22 cellular contexts compared by ENCODE assay signal in the genomic region with DNA sequence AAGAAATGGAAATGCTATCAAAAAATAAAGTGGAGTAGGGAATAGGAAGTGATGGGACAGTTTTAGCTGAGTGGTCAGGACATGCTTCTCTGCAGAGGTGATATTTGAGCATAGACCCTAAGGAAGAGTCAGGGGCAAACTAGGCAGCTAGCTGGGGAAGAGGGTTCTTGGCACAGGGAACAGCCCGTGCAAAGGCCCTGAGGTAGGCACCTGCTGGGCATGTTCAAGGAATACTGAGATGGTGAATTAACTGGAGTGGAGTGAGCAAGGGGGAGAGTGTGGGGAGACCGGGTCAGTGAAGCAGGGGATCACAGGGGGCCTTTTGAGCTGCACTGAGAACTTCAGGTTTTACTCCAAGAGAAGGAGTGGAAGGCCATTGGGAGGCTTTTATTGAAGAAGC.
"Had no signal": no experiment of that assay in that cellular context is flagged by ENCODE, and none has a peak within 500 bp of the region (broad histone marks: within the 10 kb centered on the region; RNA-seq: fewer than 3 reads in every experiment).

No MANE protein-coding gene starts in this region.

- H3K4me3 ChIP-seq: colonic mucosa, esophagus squamous epithelium, heart right ventricle, lower lobe of right lung, pancreas, right lobe of liver, smooth muscle cell, testis, tibial artery had no signal

- H3K36me3 Mint-ChIP-seq: stimulated activated effector memory CD8-positive, alpha-beta T cell treated with anti-CD3 and anti-CD28 coated beads, Interleukin-12 subunit alpha, Interleukin-12 subunit beta, amount 100 ng/mL, for 72 hours; type B pancreatic cell had no signal

- H3K27ac Mint-ChIP-seq: dendritic cell treated with granulocyte-macrophage colony-stimulating factor and Interleukin-4, amounts not matched to agents 40 ng/mL and 50 ng/mL, for 4 days; nephron progenitor cell; stimulated activated effector memory CD8-positive, alpha-beta T cell treated with anti-CD3 and anti-CD28 coated beads, Interleukin-12 subunit alpha, Interleukin-12 subunit beta, amount 100 ng/mL, for 72 hours; type B pancreatic cell had no signal

- DNase-seq: effector memory CD4-positive, alpha-beta T cell; erythroblast; esophagus squamous epithelium; glutamatergic neuron; heart right ventricle; hippocampal formation; left ventricle myocardium superior; lower lobe of right lung; nephron progenitor cell; pancreas; right lobe of liver; stimulated activated CD4-positive, alpha-beta T cell treated with anti-CD3 and anti-CD28 coated beads, Interleukin-2, amount 100 ng/mL, for 24 hours; stimulated activated CD4-positive, alpha-beta T cell treated with anti-CD3 and anti-CD28 coated beads, Interleukin-4, amount 100 ng/mL, for 24 hours; stimulated activated naive CD8-positive, alpha-beta T cell treated with anti-CD3 and anti-CD28 coated beads, Interleukin-15, Interleukin-2, amounts not matched to agents 100 U/mL and 50 U/mL, for 24 hours; testis; tibial artery had no signal

- ATAC-seq: heart right ventricle; left ventricle myocardium superior; lower lobe of right lung; naive thymus-derived CD8-positive, alpha-beta T cell; right lobe of liver; stimulated activated effector memory CD8-positive, alpha-beta T cell treated with anti-CD3 and anti-CD28 coated beads, Interleukin-12 subunit alpha, Interleukin-12 subunit beta, amount 100 ng/mL, for 72 hours; stimulated activated naive CD8-positive, alpha-beta T cell treated with anti-CD3 and anti-CD28 coated beads, Interleukin-15, Interleukin-2, amounts not matched to agents 100 U/mL and 50 U/mL, for 24 hours had no signal

- H3K4me3 Mint-ChIP-seq: dendritic cell treated with granulocyte-macrophage colony-stimulating factor and Interleukin-4, amounts not matched to agents 40 ng/mL and 50 ng/mL, for 4 days; naive thymus-derived CD8-positive, alpha-beta T cell; nephron progenitor cell; stimulated activated effector memory CD8-positive, alpha-beta T cell treated with anti-CD3 and anti-CD28 coated beads, Interleukin-12 subunit alpha, Interleukin-12 subunit beta, amount 100 ng/mL, for 72 hours; type B pancreatic cell had no signal

- H3K27ac ChIP-seq: colonic mucosa, esophagus squamous epithelium, heart right ventricle, lower lobe of right lung, pancreas, right lobe of liver, testis, tibial artery had no signal

- H3K9me3 ChIP-seq: colonic mucosa, esophagus squamous epithelium, heart right ventricle, lower lobe of right lung, pancreas, right lobe of liver, testis, tibial artery had no signal

- H3K4me1 ChIP-seq: colonic mucosa, pancreas, testis had no signal

- H3K27me3 ChIP-seq: colonic mucosa, pancreas, right lobe of liver, testis had no signal

- H3K9me3 Mint-ChIP-seq: dendritic cell treated with granulocyte-macrophage colony-stimulating factor and Interleukin-4, amounts not matched to agents 40 ng/mL and 50 ng/mL, for 4 days; naive thymus-derived CD8-positive, alpha-beta T cell; nephron progenitor cell; stimulated activated effector memory CD8-positive, alpha-beta T cell treated with anti-CD3 and anti-CD28 coated beads, Interleukin-12 subunit alpha, Interleukin-12 subunit beta, amount 100 ng/mL, for 72 hours; type B pancreatic cell had no signal

- H3K36me3 ChIP-seq: colonic mucosa, esophagus squamous epithelium, heart right ventricle, lower lobe of right lung, pancreas, right lobe of liver, tibial artery had no signal
